18 cellular contexts compared by ENCODE assay signal in genomic region chr2:223001831-223002230, GRCh38. TPM values are rescaled to one million over a fixed set of nuclear protein-coding genes. Genes with fewer than 3 reads are reported as not detected.
DNase-seq lines count a peak whose midpoint lies in the region; ATAC-seq and TF ChIP-seq lines count a peak whose summit lies in the region.
"Had no signal": no experiment of that assay in that cellular context is flagged by ENCODE, and none has a peak within 500 bp of the region (broad histone marks: within the 10 kb centered on the region; RNA-seq: fewer than 3 reads in every experiment).

No MANE protein-coding gene starts in this region.

- TF ChIP-seq CTCF in astrocyte of the cerebellum (IDR thresholded peaks at IDR 0.05; ENCODE audit: low read depth, low read length, missing control alignments): no peak
- no peak for TF ChIP-seq CTCF in smooth muscle cell (IDR thresholded peaks at IDR 0.05; ENCODE audit: borderline replicate concordance, insufficient read depth, poor library complexity, severe bottlenecking)
- TF ChIP-seq CTCF in BE2C (IDR thresholded peaks at IDR 0.05; ENCODE audit: low read depth, low read length): no peak

- peak overlapping the region; percentile 91 for H3K27ac ChIP-seq in smooth muscle cell (ENCODE audit: low read depth)
- H3K27ac ChIP-seq: BLaER1 treated with 17β-estradiol and CSF1 and Interleukin-3, amounts not matched to agents 10 nM and 100 nM; Peyer's patch had no signal

- H4K20me1 ChIP-seq in smooth muscle cell (ENCODE audit: low read depth): no peaks in the 10 kb centered on the region
- H4K20me1 ChIP-seq: BLaER1 treated with 17β-estradiol and CSF1 and Interleukin-3, amounts not matched to agents 10 nM and 100 nM had no signal

- H3K79me2 ChIP-seq in smooth muscle cell (ENCODE audit: low read depth): no peaks in the 10 kb centered on the region

- H3K36me3 ChIP-seq in smooth muscle cell (ENCODE audit: low read depth) (no peaks in the 10 kb centered on the region), BE2C (no peaks in the 10 kb centered on the region)
- H3K36me3 ChIP-seq: BLaER1 treated with 17β-estradiol and CSF1 and Interleukin-3, amounts not matched to agents 10 nM and 100 nM; Peyer's patch had no signal

- ATAC-seq in GM19035 (IDR thresholded peaks at IDR 0.05; ENCODE audit: unreplicated experiment): no peak
- ATAC-seq: Right ventricle myocardium inferior had no signal

- H3K4me3 ChIP-seq in astrocyte of the cerebellum (ENCODE audit: low read depth, low read length) (no peak overlapping the region), smooth muscle cell (no peak overlapping the region), BE2C (ENCODE audit: low read depth, low read length) (no peak overlapping the region)
- H3K4me3 ChIP-seq: BLaER1 treated with 17β-estradiol and CSF1 and Interleukin-3, amounts not matched to agents 10 nM and 100 nM; Peyer's patch had no signal

- peak overlapping the region; percentile 76 for H2AFZ ChIP-seq in smooth muscle cell (ENCODE audit: low read depth)

- H3K27me3 ChIP-seq in smooth muscle cell (ENCODE audit: low read depth): no peaks in the 10 kb centered on the region
- H3K27me3 ChIP-seq in BE2C: no peaks in the 10 kb centered on the region
- H3K27me3 ChIP-seq: Peyer's patch had no signal

- WGBS in smooth muscle cell (ENCODE audit: low lambda C conversion rate): 48% methylated on average over 3 of the region's 3 CpGs

- H3K9ac ChIP-seq in smooth muscle cell (ENCODE audit: low read depth): peak overlapping the region; percentile 53
- H3K9ac ChIP-seq: BLaER1 treated with 17β-estradiol and CSF1 and Interleukin-3, amounts not matched to agents 10 nM and 100 nM had no signal

- in situ Hi-C loops in astrocyte of the cerebellum (cut with HindIII; ENCODE audit: low sequenced_read_pairs): no loop called here

- H3K4me2 ChIP-seq in smooth muscle cell: peak overlapping the region; percentile 65
- H3K4me2 ChIP-seq: BLaER1 treated with 17β-estradiol and CSF1 and Interleukin-3, amounts not matched to agents 10 nM and 100 nM had no signal

- DNase-seq in NCI-H748 treated with DMSO at 0.1 percent for 48 hours (lab: John Stamatoyannopoulos, UW) (peak; percentile 80), NCI-H748 (lab: John Stamatoyannopoulos, UW; ENCODE audit: unreplicated experiment) (no peak), astrocyte of the cerebellum (ENCODE audit: low read depth) (peak; percentile 11), left kidney (ENCODE audit: low read depth, low spot score) (peak; percentile 5), smooth muscle cell (lab: John Stamatoyannopoulos, UW; ENCODE audit: unreplicated experiment) (no peak), HK-2 (ENCODE audit: unreplicated experiment) (no peak), BE2C (no peak)
- DNase-seq: 8988T, DMS 273 treated with DMSO at 0.1 percent for 48 hours, Karpas-422, MM.1S, NCI-H1092 treated with DMSO at 0.1 percent for 48 hours, NCI-H2171, Peyer's patch had no signal

- no peaks in the 10 kb centered on the region for H3F3A ChIP-seq in smooth muscle cell (ENCODE audit: low read depth)

- H3K9me3 ChIP-seq in smooth muscle cell (replicated peaks; ENCODE audit: low read depth) (no peaks in the 10 kb centered on the region), BE2C (no peaks in the 10 kb centered on the region)
- H3K9me3 ChIP-seq: BLaER1 treated with 17β-estradiol and CSF1 and Interleukin-3, amounts not matched to agents 10 nM and 100 nM; Peyer's patch had no signal

- H3K4me1 ChIP-seq in smooth muscle cell (ENCODE audit: low read depth) (peaks cover 6% of the 10 kb centered on the region), BE2C (no peaks in the 10 kb centered on the region)
- H3K4me1 ChIP-seq: BLaER1 treated with 17β-estradiol and CSF1 and Interleukin-3, amounts not matched to agents 10 nM and 100 nM; Peyer's patch had no signal

RNA-seq across cellular contexts. Expression of gene KCNE4, which starts 50.2 kb away (rescaled TPM):
- 36.7 and 52.8 TPM in 2 replicates for total RNA-seq in smooth muscle cell
- 39.6 and 67.5 TPM in 2 replicates for polyA plus RNA-seq in smooth muscle cell
- 1.3 TPM for polyA plus RNA-seq in BE2C (2012; ENCODE audit: insufficient read depth, insufficient read length, low read depth)
- total RNA-seq: HT-29 had no signal

Comparison
In these comparisons a context has a peak if more than half of its experiments do, and no peak if none do; other contexts are left out.
1. DNase-seq: peak in NCI-H748 treated with DMSO at 0.1 percent for 48 hours (single experiment), astrocyte of the cerebellum (single experiment) and left kidney (single experiment); none in NCI-H748 (single experiment), smooth muscle cell (single experiment), HK-2 (single experiment) and BE2C (single experiment).